ENCODE assay signal across 11 cellular contexts in genomic region chr11:3879967-3880542, GRCh38. TPM values are rescaled to one million over a fixed set of nuclear protein-coding genes. Genes with fewer than 3 reads are reported as not detected.
A peak's percentile ranks its signal among the peaks of the same experiment; 100 is the strongest.
DNase-seq lines count a peak whose midpoint lies in the region; ATAC-seq and TF ChIP-seq lines count a peak whose summit lies in the region.
"Had no signal": no experiment of that assay in that cellular context is flagged by ENCODE, and none has a peak within 500 bp of the region (broad histone marks: within the 10 kb centered on the region; RNA-seq: fewer than 3 reads in every experiment).

No MANE protein-coding gene starts in this region.

- no peak for TF ChIP-seq CTCF in neutrophil (IDR thresholded peaks at IDR 0.05)
- no peak for TF ChIP-seq CTCF in SK-N-SH (IDR thresholded peaks at IDR 0.05)

- no peaks in the 10 kb centered on the region for H3K9me2 ChIP-seq in SK-N-SH

- WGBS in SK-N-SH (ENCODE audit: low lambda C conversion rate), result 68% methylated on average over 2 of the region's 2 CpGs

- ATAC-seq in GM18520 (IDR thresholded peaks at IDR 0.05; ENCODE audit: unreplicated experiment) (peak; percentile 23), HG02840 (IDR thresholded peaks at IDR 0.05; ENCODE audit: low FRiP score, unreplicated experiment) (peak; percentile 47)

- POLR2A ChIA-PET in SK-N-SH (lab: Yijun Ruan, JAX), result no interaction called here

- no peak overlapping the region for H3K4me3 Mint-ChIP-seq in activated T-helper 2 cell treated with anti-CD3 and anti-CD28 coated beads, Interferon-gamma antibody, Interleukin-2, Interleukin-4, amounts not matched to agents 10 μg/mL and 5 μg/mL and 100 μg/mL, durations not matched to agents 14 hours and 24 hours and 36 hours (ENCODE audit: low read depth)

- peaks cover 55% of the 10 kb centered on the region for H3K4me1 Mint-ChIP-seq in activated T-helper 2 cell treated with anti-CD3 and anti-CD28 coated beads, Interferon-gamma antibody, Interleukin-2, Interleukin-4, amounts not matched to agents 10 μg/mL and 5 μg/mL and 100 μg/mL, durations not matched to agents 14 hours and 24 hours and 36 hours (ENCODE audit: low read depth)

- H4K20me1 ChIP-seq in SK-N-SH (ENCODE audit: insufficient read depth), result no peaks in the 10 kb centered on the region

- no peak for DNase-seq in activated T-helper 2 cell treated with anti-CD3 and anti-CD28 coated beads, Interferon-gamma antibody, Interleukin-2, Interleukin-4, amounts not matched to agents 10 μg/mL and 5 μg/mL and 100 μg/mL, durations not matched to agents 14 hours and 24 hours and 36 hours (ENCODE audit: low spot score)
- DNase-seq in SK-N-SH (no peak), globus pallidus (ENCODE audit: low spot score) (no peak), NCI-H146 (lab: John Stamatoyannopoulos, UW) (no peak)
- no peak for DNase-seq in stimulated activated CD4-positive, alpha-beta T cell treated with anti-CD3 and anti-CD28 coated beads, Interleukin-2, amount 100 ng/mL, for 48 hours
- DNase-seq: effector CD4-positive, alpha-beta T cell; sigmoid colon had no signal

- CTCF ChIA-PET in SK-N-SH (lab: Yijun Ruan, JAX), result interaction anchor here (0.8 to 1.0 kb wide), 3 partner anchors 15 to 193 kb away, joined by 3 to 4 read pairs (median 3); no protein-coding TSS in a partner anchor

- H3K27me3 ChIP-seq in neutrophil (no peaks in the 10 kb centered on the region), SK-N-SH (ENCODE audit: insufficient read depth) (no peaks in the 10 kb centered on the region)
- H3K27me3 ChIP-seq: sigmoid colon, SJSA1 had no signal

- no peak overlapping the region for H2AFZ ChIP-seq in SK-N-SH (ENCODE audit: low read depth)

- no peak overlapping the region for H3K9ac ChIP-seq in SK-N-SH

- intact Hi-C loops in activated T-helper 2 cell treated with anti-CD3 and anti-CD28 coated beads, Interferon-gamma antibody, Interleukin-2, Interleukin-4, amounts not matched to agents 10 μg/mL and 5 μg/mL and 100 μg/mL, durations not matched to agents 14 hours and 24 hours and 36 hours (cut with micrococcal nuclease), result loop anchor here (1.0 kb wide), 1 partner anchor 19 kb away; no protein-coding TSS in a partner anchor

- H3K27ac Mint-ChIP-seq in activated T-helper 2 cell treated with anti-CD3 and anti-CD28 coated beads, Interferon-gamma antibody, Interleukin-2, Interleukin-4, amounts not matched to agents 10 μg/mL and 5 μg/mL and 100 μg/mL, durations not matched to agents 14 hours and 24 hours and 36 hours, result peak overlapping the region; percentile 80

- H3K36me3 ChIP-seq in neutrophil (no peaks in the 10 kb centered on the region), SK-N-SH (replicated peaks in 1 of 2; ENCODE audit: control insufficient read depth in 1 of 2, insufficient read depth in 2 of 2, low read length in 1 of 2) (no peaks in the 10 kb centered on the region)
- H3K36me3 ChIP-seq: sigmoid colon, SJSA1 had no signal

- no peak for TF ChIP-seq EP300 in SK-N-SH (IDR thresholded peaks at IDR 0.05; ENCODE audit: borderline replicate concordance in 1 of 2, low read depth in 1 of 2, low read length in 1 of 2)

- H3K27ac ChIP-seq in neutrophil, result peak overlapping the region; percentile 82
- H3K27ac ChIP-seq in SK-N-SH (ENCODE audit: low read depth in 2 of 2, low read length in 1 of 2), result no peak overlapping the region
- H3K27ac ChIP-seq: SJSA1 had no signal

- H3K4me1 ChIP-seq in neutrophil (ENCODE audit: control insufficient read depth in 1 of 2, insufficient read depth in 1 of 2, low read depth in 1 of 2, low read length in 1 of 2), result peaks cover 66 to 92% of the 10 kb centered on the region in 2 experiments
- peaks cover 6 to 11% of the 10 kb centered on the region in 2 experiments; a peak in 2 of 4 replicates for H3K4me1 ChIP-seq in SK-N-SH (ENCODE audit: control insufficient read depth in 1 of 2, insufficient read depth in 2 of 2, low read depth in 1 of 2, low read length in 1 of 2)

- TF ChIP-seq RAD21 in SK-N-SH (IDR thresholded peaks at IDR 0.05; ENCODE audit: low read length), result no peak

- peaks cover 10% of the 10 kb centered on the region for H3K79me2 ChIP-seq in SK-N-SH (ENCODE audit: insufficient read depth)

- H3K9me3 Mint-ChIP-seq in activated T-helper 2 cell treated with anti-CD3 and anti-CD28 coated beads, Interferon-gamma antibody, Interleukin-2, Interleukin-4, amounts not matched to agents 10 μg/mL and 5 μg/mL and 100 μg/mL, durations not matched to agents 14 hours and 24 hours and 36 hours, result no peaks in the 10 kb centered on the region

- H3K4me3 ChIP-seq in neutrophil (ENCODE audit: low read depth in 1 of 2, low read length in 1 of 2), result peak overlapping the region in 1 of 2 experiments; percentile 7
- no peak overlapping the region for H3K4me3 ChIP-seq in SK-N-SH (ENCODE audit: low read depth in 2 of 2, low read length in 1 of 2)
- H3K4me3 ChIP-seq: sigmoid colon, SJSA1 had no signal

- no peak overlapping the region for H3K4me2 ChIP-seq in SK-N-SH

- H3K9me3 ChIP-seq in neutrophil (no peaks in the 10 kb centered on the region), SK-N-SH (no peaks in the 10 kb centered on the region)
- H3K9me3 ChIP-seq: sigmoid colon, SJSA1 had no signal

- no peaks in the 10 kb centered on the region for H3F3A ChIP-seq in SK-N-SH (replicated peaks; ENCODE audit: insufficient read depth)

- peaks cover 8% of the 10 kb centered on the region for H3K36me3 Mint-ChIP-seq in activated T-helper 2 cell treated with anti-CD3 and anti-CD28 coated beads, Interferon-gamma antibody, Interleukin-2, Interleukin-4, amounts not matched to agents 10 μg/mL and 5 μg/mL and 100 μg/mL, durations not matched to agents 14 hours and 24 hours and 36 hours (ENCODE audit: low read depth)

- H3K27me3 Mint-ChIP-seq in activated T-helper 2 cell treated with anti-CD3 and anti-CD28 coated beads, Interferon-gamma antibody, Interleukin-2, Interleukin-4, amounts not matched to agents 10 μg/mL and 5 μg/mL and 100 μg/mL, durations not matched to agents 14 hours and 24 hours and 36 hours (ENCODE audit: low read depth), result no peaks in the 10 kb centered on the region

TF ChIP-seq in SK-N-SH, 30 proteins besides CTCF, POLR2A, EP300 and RAD21:
- TF ChIP-seq SIN3A (IDR thresholded peaks at IDR 0.05; ENCODE audit: borderline replicate concordance, low read depth, low read length) (no peak), FOXJ3 (CRISPR knock-in tag; IDR thresholded peaks at IDR 0.05) (no peak), NFIC (IDR thresholded peaks at IDR 0.05; ENCODE audit: borderline replicate concordance) (no peak), EZH2phosphoT487 (IDR thresholded peaks at IDR 0.05; ENCODE audit: borderline replicate concordance, low read depth) (no peak), PBX3 (IDR thresholded peaks at IDR 0.05) (no peak), TAF1 (IDR thresholded peaks at IDR 0.05; ENCODE audit: borderline replicate concordance, low read depth, low read length) (no peak), GATA2 (CRISPR knock-in tag; IDR thresholded peaks at IDR 0.05) (no peak), RFX5 (IDR thresholded peaks at IDR 0.05; ENCODE audit: low read length) (no peak), RCOR1 (IDR thresholded peaks at IDR 0.05; ENCODE audit: low read length) (no peak), TCF12 (IDR thresholded peaks at IDR 0.05) (no peak), TEAD4 (IDR thresholded peaks at IDR 0.05; ENCODE audit: borderline replicate concordance, insufficient read depth) (no peak)
- TF ChIP-seq, protein P1, sequence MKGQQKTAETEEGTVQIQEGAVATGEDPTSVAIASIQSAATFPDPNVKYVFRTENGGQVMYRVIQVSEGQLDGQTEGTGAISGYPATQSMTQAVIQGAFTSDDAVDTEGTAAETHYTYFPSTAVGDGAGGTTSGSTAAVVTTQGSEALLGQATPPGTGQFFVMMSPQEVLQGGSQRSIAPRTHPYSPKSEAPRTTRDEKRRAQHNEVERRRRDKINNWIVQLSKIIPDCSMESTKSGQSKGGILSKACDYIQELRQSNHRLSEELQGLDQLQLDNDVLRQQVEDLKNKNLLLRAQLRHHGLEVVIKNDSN (IDR thresholded peaks at IDR 0.05; ENCODE audit: borderline replicate concordance, low read depth), result no peak

RNA-seq across cellular contexts. Expression of gene STIM1, which starts 24.6 kb away (rescaled TPM):
- 77.6 and 78.0 TPM in 2 replicates for total RNA-seq in activated T-helper 2 cell treated with anti-CD3 and anti-CD28 coated beads, Interferon-gamma antibody, Interleukin-2, Interleukin-4, amounts not matched to agents 10 μg/mL and 5 μg/mL and 100 μg/mL, durations not matched to agents 14 hours and 24 hours and 36 hours
- 21.8 and 29.5 TPM in 2 replicates for polyA plus RNA-seq in SK-N-SH (2012; rRNA removed)
- 21.3 and 29.7 TPM in 2 replicates for polyA plus RNA-seq in SK-N-SH (2012; cell fraction: cytosol; rRNA removed)
- polyA plus RNA-seq in SK-N-SH (2012; cell fraction: nucleus; rRNA removed), result 32.6 and 41.8 TPM in 2 replicates

RNA-seq across cellular contexts. Expression of gene RHOG, which starts 39.3 kb away (rescaled TPM):
- 174 and 177 TPM in 2 replicates for total RNA-seq in activated T-helper 2 cell treated with anti-CD3 and anti-CD28 coated beads, Interferon-gamma antibody, Interleukin-2, Interleukin-4, amounts not matched to agents 10 μg/mL and 5 μg/mL and 100 μg/mL, durations not matched to agents 14 hours and 24 hours and 36 hours
- 61.0 and 73.7 TPM in 2 replicates for polyA plus RNA-seq in SK-N-SH (2012; rRNA removed)
- polyA plus RNA-seq in SK-N-SH (2012; cell fraction: cytosol; rRNA removed), result 38.0 and 64.2 TPM in 2 replicates
- 27.9 and 34.4 TPM in 2 replicates for polyA plus RNA-seq in SK-N-SH (2012; cell fraction: nucleus; rRNA removed)
